18 cellular contexts compared by ENCODE assay signal in genomic region chr14:51657762-51658161, GRCh38. TPM values are rescaled to one million over a fixed set of nuclear protein-coding genes. Genes with fewer than 3 reads are reported as not detected.
A peak's percentile ranks its signal among the peaks of the same experiment; 100 is the strongest.
DNase-seq lines count a peak whose midpoint lies in the region; ATAC-seq and TF ChIP-seq lines count a peak whose summit lies in the region.
"Had no signal": no experiment of that assay in that cellular context is flagged by ENCODE, and none has a peak within 500 bp of the region (broad histone marks: within the 10 kb centered on the region; RNA-seq: fewer than 3 reads in every experiment).

No MANE protein-coding gene starts in this region.

- TF ChIP-seq CTCF in RWPE2 (IDR thresholded peaks at IDR 0.05; ENCODE audit: poor library complexity, severe bottlenecking) (no peak), fibroblast of the aortic adventitia (IDR thresholded peaks at IDR 0.05; ENCODE audit: insufficient read depth, low read length) (no peak)

- peaks cover 50% of the 10 kb centered on the region for H3K27me3 Mint-ChIP-seq in activated T-cell treated with anti-CD3 and anti-CD28 coated beads, Interleukin-2, amount 50 U/mL, for 4 hours (ENCODE audit: low read depth)
- peaks cover 58% of the 10 kb centered on the region for H3K27me3 Mint-ChIP-seq in activated T-cell treated with anti-CD3 and anti-CD28 coated beads, Interleukin-2, amount 50 U/mL, for 24 hours

- H3K36me3 Mint-ChIP-seq in activated T-cell treated with anti-CD3 and anti-CD28 coated beads, Interleukin-2, amount 50 U/mL, for 4 hours (ENCODE audit: insufficient read depth): no peaks in the 10 kb centered on the region
- no peaks in the 10 kb centered on the region for H3K36me3 Mint-ChIP-seq in activated T-cell treated with anti-CD3 and anti-CD28 coated beads, Interleukin-2, amount 50 U/mL, for 24 hours (ENCODE audit: low read depth)
- H3K36me3 Mint-ChIP-seq: natural killer cell had no signal

- H3K27ac ChIP-seq in RWPE2 (ENCODE audit: poor library complexity, severe bottlenecking): peak overlapping the region; percentile 0
- H3K27ac ChIP-seq: adrenal gland, gastrocnemius medialis, prostate gland had no signal

- no peaks in the 10 kb centered on the region for H3K9me3 ChIP-seq in RWPE2 (ENCODE audit: severe bottlenecking)
- H3K9me3 ChIP-seq: A549, adrenal gland, gastrocnemius medialis, prostate gland had no signal

- no peak for DNase-seq in activated T-cell treated with anti-CD3 and anti-CD28 coated beads, Interleukin-2, amount 50 U/mL, for 4 hours
- DNase-seq in activated T-cell treated with anti-CD3 and anti-CD28 coated beads, Interleukin-2, amount 50 U/mL, for 24 hours: no peak
- DNase-seq in RWPE2 (ENCODE audit: low spot score) (no peak), fibroblast of the aortic adventitia (ENCODE audit: low read depth) (no peak), DMS79 treated with DMSO at 0.1 percent for 48 hours (lab: John Stamatoyannopoulos, UW) (no peak), DMS79 (lab: John Stamatoyannopoulos, UW) (no peak)
- DNase-seq in stimulated activated naive CD8-positive, alpha-beta T cell treated with anti-CD3 and anti-CD28 coated beads, Interleukin-15, Interleukin-2, amounts not matched to agents 100 U/mL and 50 U/mL, for 24 hours: no peak
- DNase-seq: activated T-cell treated with anti-CD3 and anti-CD28 coated beads, Interleukin-2, amount 50 U/mL, for 48 hours; adrenal gland; CD8-positive, alpha-beta memory T cell; gastrocnemius medialis; natural killer cell; NCI-H446 treated with DMSO at 0.1 percent for 48 hours; OCI-M1; stimulated activated naive CD4-positive, alpha-beta T cell treated with Interleukin-2 at 50 U/mL for 16 hours had no signal

- H3K4me3 ChIP-seq in RWPE2 (ENCODE audit: severe bottlenecking) (no peak overlapping the region), fibroblast of the aortic adventitia (ENCODE audit: low read depth, low read length) (peak overlapping the region; percentile 29)
- H3K4me3 ChIP-seq: A549, adrenal gland, gastrocnemius medialis, prostate gland had no signal

- H3K36me3 ChIP-seq in RWPE2 (ENCODE audit: low read depth): peaks cover 80% of the 10 kb centered on the region
- H3K36me3 ChIP-seq: adrenal gland, gastrocnemius medialis, prostate gland had no signal

- ATAC-seq in activated T-cell treated with anti-CD3 and anti-CD28 coated beads, Interleukin-2, amount 50 U/mL, for 4 hours: peak; percentile 34 to 61
- ATAC-seq in RWPE2 (ENCODE audit: low read depth) (peak; percentile 22; the same call in 1 of the 3 replicates), HG03571 (IDR thresholded peaks at IDR 0.05; ENCODE audit: unreplicated experiment) (no peak)
- peak; percentile 65 for ATAC-seq in stimulated activated naive CD8-positive, alpha-beta T cell treated with anti-CD3 and anti-CD28 coated beads, Interleukin-15, Interleukin-2, amounts not matched to agents 100 U/mL and 50 U/mL, for 24 hours
- ATAC-seq: A549, gastrocnemius medialis, natural killer cell had no signal

- H3K4me1 Mint-ChIP-seq in activated T-cell treated with anti-CD3 and anti-CD28 coated beads, Interleukin-2, amount 50 U/mL, for 4 hours (ENCODE audit: low read depth): peaks cover 8% of the 10 kb centered on the region
- H3K4me1 Mint-ChIP-seq in activated T-cell treated with anti-CD3 and anti-CD28 coated beads, Interleukin-2, amount 50 U/mL, for 24 hours (ENCODE audit: low read depth): peaks cover 15% of the 10 kb centered on the region

- H3K27ac Mint-ChIP-seq in activated T-cell treated with anti-CD3 and anti-CD28 coated beads, Interleukin-2, amount 50 U/mL, for 24 hours: no peak overlapping the region
- H3K27ac Mint-ChIP-seq: CD8-positive, alpha-beta memory T cell; natural killer cell had no signal

- no peak overlapping the region for H3K4me3 Mint-ChIP-seq in activated T-cell treated with anti-CD3 and anti-CD28 coated beads, Interleukin-2, amount 50 U/mL, for 4 hours
- H3K4me3 Mint-ChIP-seq in activated T-cell treated with anti-CD3 and anti-CD28 coated beads, Interleukin-2, amount 50 U/mL, for 24 hours: no peak overlapping the region
- H3K4me3 Mint-ChIP-seq: CD8-positive, alpha-beta memory T cell; natural killer cell had no signal

- H3K9me3 Mint-ChIP-seq in activated T-cell treated with anti-CD3 and anti-CD28 coated beads, Interleukin-2, amount 50 U/mL, for 4 hours: no peaks in the 10 kb centered on the region
- no peaks in the 10 kb centered on the region for H3K9me3 Mint-ChIP-seq in activated T-cell treated with anti-CD3 and anti-CD28 coated beads, Interleukin-2, amount 50 U/mL, for 24 hours
- H3K9me3 Mint-ChIP-seq: CD8-positive, alpha-beta memory T cell; natural killer cell had no signal

- no peaks in the 10 kb centered on the region for H3K27me3 ChIP-seq in RWPE2 (ENCODE audit: insufficient read depth, poor library complexity, severe bottlenecking)
- H3K27me3 ChIP-seq: adrenal gland, gastrocnemius medialis had no signal

- H3K4me1 ChIP-seq in RWPE2 (ENCODE audit: insufficient read depth, poor library complexity, severe bottlenecking): peaks cover 58% of the 10 kb centered on the region
- H3K4me1 ChIP-seq: prostate gland had no signal

RNA-seq across cellular contexts. Expression of gene FRMD6, which starts 6.1 kb away (rescaled TPM):
- total RNA-seq in activated T-cell treated with anti-CD3 and anti-CD28 coated beads, Interleukin-2, amount 50 U/mL, for 4 hours: 1 to 10 TPM; 2.2 to 4.8 (median 3.1) TPM
- 192 and 257 TPM in 2 replicates for total RNA-seq in fibroblast of the aortic adventitia (ENCODE audit: low replicate concordance)

Comparison
In these comparisons a context has a peak if more than half of its experiments do, and no peak if none do; other contexts are left out.
1. RNA of gene FRMD6, which starts 6.1 kb away (total RNA-seq): 192 to 257 TPM in fibroblast of the aortic adventitia; 2.2 to 4.8 TPM in activated T-cell treated with anti-CD3 and anti-CD28 coated beads, Interleukin-2, amount 50 U/mL, for 4 hours; every median in the first group is over 10 times any median in the second.